19 cellular contexts compared by ENCODE assay signal in the genomic region with DNA sequence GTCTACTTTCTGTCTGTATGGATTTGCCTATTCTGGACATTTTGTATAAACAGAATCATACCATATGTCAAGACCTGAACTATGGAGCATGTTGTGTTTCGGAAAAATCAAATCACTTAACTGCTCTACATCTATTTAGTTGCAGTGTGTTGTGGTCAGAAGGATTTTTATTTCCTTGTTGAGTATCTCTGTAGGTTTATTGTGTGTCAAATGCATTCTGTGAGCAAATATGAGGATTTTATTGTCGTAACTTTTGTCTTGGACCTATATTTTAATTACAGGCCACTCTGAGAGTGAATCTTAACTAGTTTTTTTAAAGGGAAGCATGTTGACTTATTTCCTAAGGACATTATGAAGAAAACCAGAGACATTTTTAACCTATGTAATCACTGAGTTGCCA.
DNase-seq lines count a peak whose midpoint lies in the region; ATAC-seq and TF ChIP-seq lines count a peak whose summit lies in the region.
"Had no signal": no experiment of that assay in that cellular context is flagged by ENCODE, and none has a peak within 500 bp of the region (broad histone marks: within the 10 kb centered on the region; RNA-seq: fewer than 3 reads in every experiment).

No MANE protein-coding gene starts in this region.

- no peaks in the 10 kb centered on the region for H3K9me3 ChIP-seq in mucosa of descending colon
- H3K9me3 ChIP-seq: Peyer's patch, SJCRH30 had no signal

- ATAC-seq in mucosa of descending colon (peak; percentile 49), GM19397 (IDR thresholded peaks at IDR 0.05; ENCODE audit: unreplicated experiment) (no peak), WTC11 (no peak)
- ATAC-seq: activated T-helper 17 cell treated with anti-CD3 and anti-CD28 coated beads, Interleukin-2, amount 50 U/mL, for 72 hours had no signal

- H3K4me3 Mint-ChIP-seq in chondrocyte (ENCODE audit: unreplicated experiment) (no peak overlapping the region), type B pancreatic cell (peak overlapping the region; percentile 35), WTC11 (no peak overlapping the region)
- H3K4me3 Mint-ChIP-seq: activated naive CD8-positive, alpha-beta T cell; activated T-helper 17 cell treated with anti-CD3 and anti-CD28 coated beads, Interleukin-2, amount 50 U/mL, for 72 hours; CD4-positive, alpha-beta memory T cell; IgD-negative memory B cell had no signal

- H3K9me3 Mint-ChIP-seq in chondrocyte (ENCODE audit: low read depth) (no peaks in the 10 kb centered on the region), type B pancreatic cell (peaks cover 8% of the 10 kb centered on the region), WTC11 (no peaks in the 10 kb centered on the region)
- H3K9me3 Mint-ChIP-seq: activated T-helper 17 cell treated with anti-CD3 and anti-CD28 coated beads, Interleukin-2, amount 50 U/mL, for 72 hours; CD4-positive, alpha-beta memory T cell; IgD-negative memory B cell had no signal

- H3K36me3 Mint-ChIP-seq in chondrocyte (ENCODE audit: low read depth) (no peaks in the 10 kb centered on the region), type B pancreatic cell (no peaks in the 10 kb centered on the region), WTC11 (no peaks in the 10 kb centered on the region)
- H3K36me3 Mint-ChIP-seq: activated naive CD8-positive, alpha-beta T cell; CD4-positive, alpha-beta memory T cell; IgD-negative memory B cell had no signal

- peaks cover 22% of the 10 kb centered on the region for H3K4me1 ChIP-seq in mucosa of descending colon (ENCODE audit: low read depth)

- no peak for TF ChIP-seq CTCF in chondrocyte (IDR thresholded peaks at IDR 0.05)
- no peak for TF ChIP-seq CTCF in mucosa of descending colon (IDR thresholded peaks at IDR 0.05)
- no peak for TF ChIP-seq CTCF in type B pancreatic cell (conservative IDR thresholded peaks at IDR 0.05)
- TF ChIP-seq CTCF in WTC11 (IDR thresholded peaks at IDR 0.05) = no peak

- H3K4me3 ChIP-seq in mucosa of descending colon = no peak overlapping the region
- H3K4me3 ChIP-seq: Peyer's patch, SJCRH30 had no signal

- CTCF ChIA-PET in WTC11 (lab: Charles Lee) = interaction anchor here (1.0 to 5.5 kb wide), 11 partner anchors 12 to 166 kb away, joined by 3 to 81 read pairs (median 6); no protein-coding TSS in a partner anchor

- DNase-seq in NCI-H510A treated with DMSO at 0.1 percent for 48 hours (lab: John Stamatoyannopoulos, UW) (peak; percentile 58), NCI-H510A (lab: John Stamatoyannopoulos, UW) (no peak), chondrocyte (ENCODE audit: low spot score) (no peak), mucosa of descending colon (no peak), type B pancreatic cell (ENCODE audit: extremely low spot score, unreplicated experiment) (no peak), WTC11 (ENCODE audit: low spot score) (no peak), SKM-1 (lab: John Stamatoyannopoulos, UW; ENCODE audit: unreplicated experiment) (no peak)
- DNase-seq: activated CD4-positive, alpha-beta T cell treated with anti-CD3 and anti-CD28 coated beads, Interleukin-2, amount 50 U/mL, for 1 hour; CD4-positive, alpha-beta memory T cell; glutamatergic neuron; NCI-H2107; NK-92 treated with Interleukin-12 subunit alpha and Interleukin-12 subunit beta, amount 100 ng/mL, for 24 hours; Peyer's patch; SJCRH30 had no signal

- H3K27me3 Mint-ChIP-seq in chondrocyte (ENCODE audit: low read depth) (no peaks in the 10 kb centered on the region), type B pancreatic cell (no peaks in the 10 kb centered on the region), WTC11 (ENCODE audit: low read depth) (no peaks in the 10 kb centered on the region)
- H3K27me3 Mint-ChIP-seq: activated naive CD8-positive, alpha-beta T cell; activated T-helper 17 cell treated with anti-CD3 and anti-CD28 coated beads, Interleukin-2, amount 50 U/mL, for 72 hours had no signal

- intact Hi-C loops in mucosa of descending colon (cut with DNase I, micrococcal nuclease) = no loop called here

- peak overlapping the region; percentile 85 for H3K27ac Mint-ChIP-seq in chondrocyte (ENCODE audit: unreplicated experiment)
- peak overlapping the region; percentile 95 for H3K27ac Mint-ChIP-seq in type B pancreatic cell
- H3K27ac Mint-ChIP-seq in WTC11 = no peak overlapping the region
- H3K27ac Mint-ChIP-seq: activated naive CD8-positive, alpha-beta T cell; activated T-helper 17 cell treated with anti-CD3 and anti-CD28 coated beads, Interleukin-2, amount 50 U/mL, for 72 hours; CD4-positive, alpha-beta memory T cell; IgD-negative memory B cell had no signal

- H3K4me1 Mint-ChIP-seq in chondrocyte (ENCODE audit: low read depth) (peaks cover 94% of the 10 kb centered on the region), type B pancreatic cell (ENCODE audit: unreplicated experiment) (peaks cover 64% of the 10 kb centered on the region), WTC11 (peaks cover 42% of the 10 kb centered on the region)
- H3K4me1 Mint-ChIP-seq: activated T-helper 17 cell treated with anti-CD3 and anti-CD28 coated beads, Interleukin-2, amount 50 U/mL, for 72 hours; CD4-positive, alpha-beta memory T cell had no signal

- no peaks in the 10 kb centered on the region for H3K36me3 ChIP-seq in mucosa of descending colon (ENCODE audit: low read depth)
- H3K36me3 ChIP-seq: Peyer's patch, SJCRH30, WERI-Rb-1 had no signal

- POLR2A ChIA-PET in WTC11 (lab: Charles Lee) = no interaction called here

TF ChIP-seq in WTC11, 78 proteins besides CTCF, POLR2A, EP300 and RAD21:
- TF ChIP-seq AR (CRISPR knock-in tag; IDR thresholded peaks at IDR 0.05) = no peak
- TF ChIP-seq ZSCAN18 (CRISPR knock-in tag; IDR thresholded peaks at IDR 0.05) = no peak
- no peak for TF ChIP-seq MXD4 (CRISPR knock-in tag; IDR thresholded peaks at IDR 0.05; ENCODE audit: borderline replicate concordance)
- no peak for TF ChIP-seq GRHL2 (CRISPR knock-in tag; IDR thresholded peaks at IDR 0.05; ENCODE audit: insufficient replicate concordance, severe bottlenecking)
- TF ChIP-seq ZBTB21 (CRISPR knock-in tag; IDR thresholded peaks at IDR 0.05; ENCODE audit: borderline replicate concordance) = no peak
- no peak for TF ChIP-seq ESRRA (CRISPR knock-in tag; IDR thresholded peaks at IDR 0.05; ENCODE audit: borderline replicate concordance)
- no peak for TF ChIP-seq ZNF232 (CRISPR knock-in tag; IDR thresholded peaks at IDR 0.05)
- TF ChIP-seq JAZF1 (CRISPR knock-in tag; IDR thresholded peaks at IDR 0.05) = no peak
- no peak for TF ChIP-seq E2F5 (CRISPR knock-in tag; IDR thresholded peaks at IDR 0.05)
- TF ChIP-seq ATF1 (CRISPR knock-in tag; IDR thresholded peaks at IDR 0.05) = no peak
